1 cellular context compared by ENCODE assay signal in genomic region chr11:61361686-61362541, GRCh38.
TF ChIP-seq lines count a peak whose summit lies in the region.

CYB561A3 (minus strand) TSS chr11:61361882; CDS start chr11:61356713, 5,169 bp downstream.
TMEM138 (plus strand) TSS chr11:61362374; CDS start chr11:61364391, 2,017 bp downstream.

TF ChIP-seq in HepG2, 621 proteins besides CTCF, POLR2A, EP300 and RAD21 (continued from another document and continues in another):
- TF ChIP-seq, protein P1, sequence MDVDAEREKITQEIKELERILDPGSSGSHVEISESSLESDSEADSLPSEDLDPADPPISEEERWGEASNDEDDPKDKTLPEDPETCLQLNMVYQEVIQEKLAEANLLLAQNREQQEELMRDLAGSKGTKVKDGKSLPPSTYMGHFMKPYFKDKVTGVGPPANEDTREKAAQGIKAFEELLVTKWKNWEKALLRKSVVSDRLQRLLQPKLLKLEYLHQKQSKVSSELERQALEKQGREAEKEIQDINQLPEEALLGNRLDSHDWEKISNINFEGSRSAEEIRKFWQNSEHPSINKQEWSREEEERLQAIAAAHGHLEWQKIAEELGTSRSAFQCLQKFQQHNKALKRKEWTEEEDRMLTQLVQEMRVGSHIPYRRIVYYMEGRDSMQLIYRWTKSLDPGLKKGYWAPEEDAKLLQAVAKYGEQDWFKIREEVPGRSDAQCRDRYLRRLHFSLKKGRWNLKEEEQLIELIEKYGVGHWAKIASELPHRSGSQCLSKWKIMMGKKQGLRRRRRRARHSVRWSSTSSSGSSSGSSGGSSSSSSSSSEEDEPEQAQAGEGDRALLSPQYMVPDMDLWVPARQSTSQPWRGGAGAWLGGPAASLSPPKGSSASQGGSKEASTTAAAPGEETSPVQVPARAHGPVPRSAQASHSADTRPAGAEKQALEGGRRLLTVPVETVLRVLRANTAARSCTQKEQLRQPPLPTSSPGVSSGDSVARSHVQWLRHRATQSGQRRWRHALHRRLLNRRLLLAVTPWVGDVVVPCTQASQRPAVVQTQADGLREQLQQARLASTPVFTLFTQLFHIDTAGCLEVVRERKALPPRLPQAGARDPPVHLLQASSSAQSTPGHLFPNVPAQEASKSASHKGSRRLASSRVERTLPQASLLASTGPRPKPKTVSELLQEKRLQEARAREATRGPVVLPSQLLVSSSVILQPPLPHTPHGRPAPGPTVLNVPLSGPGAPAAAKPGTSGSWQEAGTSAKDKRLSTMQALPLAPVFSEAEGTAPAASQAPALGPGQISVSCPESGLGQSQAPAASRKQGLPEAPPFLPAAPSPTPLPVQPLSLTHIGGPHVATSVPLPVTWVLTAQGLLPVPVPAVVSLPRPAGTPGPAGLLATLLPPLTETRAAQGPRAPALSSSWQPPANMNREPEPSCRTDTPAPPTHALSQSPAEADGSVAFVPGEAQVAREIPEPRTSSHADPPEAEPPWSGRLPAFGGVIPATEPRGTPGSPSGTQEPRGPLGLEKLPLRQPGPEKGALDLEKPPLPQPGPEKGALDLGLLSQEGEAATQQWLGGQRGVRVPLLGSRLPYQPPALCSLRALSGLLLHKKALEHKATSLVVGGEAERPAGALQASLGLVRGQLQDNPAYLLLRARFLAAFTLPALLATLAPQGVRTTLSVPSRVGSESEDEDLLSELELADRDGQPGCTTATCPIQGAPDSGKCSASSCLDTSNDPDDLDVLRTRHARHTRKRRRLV (CRISPR knock-in tag; IDR thresholded peaks at IDR 0.05) = peak; percentile 81
- TF ChIP-seq, protein P2, sequence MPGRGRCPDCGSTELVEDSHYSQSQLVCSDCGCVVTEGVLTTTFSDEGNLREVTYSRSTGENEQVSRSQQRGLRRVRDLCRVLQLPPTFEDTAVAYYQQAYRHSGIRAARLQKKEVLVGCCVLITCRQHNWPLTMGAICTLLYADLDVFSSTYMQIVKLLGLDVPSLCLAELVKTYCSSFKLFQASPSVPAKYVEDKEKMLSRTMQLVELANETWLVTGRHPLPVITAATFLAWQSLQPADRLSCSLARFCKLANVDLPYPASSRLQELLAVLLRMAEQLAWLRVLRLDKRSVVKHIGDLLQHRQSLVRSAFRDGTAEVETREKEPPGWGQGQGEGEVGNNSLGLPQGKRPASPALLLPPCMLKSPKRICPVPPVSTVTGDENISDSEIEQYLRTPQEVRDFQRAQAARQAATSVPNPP (CRISPR knock-in tag; IDR thresholded peaks at IDR 0.05) = 0 out of 2 replicates have a peak, but pooled peaks have one; percentile 81
- TF ChIP-seq ARNT (IDR thresholded peaks at IDR 0.05) = no peak
- TF ChIP-seq GFI1 (CRISPR knock-in tag; IDR thresholded peaks at IDR 0.05; ENCODE audit: borderline replicate concordance) = 0 out of 2 replicates have a peak, but pooled peaks have one; percentile 25
- TF ChIP-seq DMTF1 (CRISPR knock-in tag; IDR thresholded peaks at IDR 0.05) = no peak
- peak; percentile 90 for TF ChIP-seq PTBP1 (IDR thresholded peaks at IDR 0.05; ENCODE audit: low read depth, low read length, poor library complexity, severe bottlenecking)
- TF ChIP-seq TBP (CRISPR knock-in tag; IDR thresholded peaks at IDR 0.05) = no peak
- TF ChIP-seq IRX3 (CRISPR knock-in tag; IDR thresholded peaks at IDR 0.05; ENCODE audit: borderline replicate concordance, low read depth) = peak; percentile 19; the same call in 1 of the 2 replicates
- peak; percentile 36; the same call in 1 of the 2 replicates for TF ChIP-seq ZFP90 (CRISPR knock-in tag; IDR thresholded peaks at IDR 0.05; ENCODE audit: borderline replicate concordance)
- TF ChIP-seq HCFC1 (IDR thresholded peaks at IDR 0.05; ENCODE audit: low read depth, low read length) = peak; percentile 60
- peak; percentile 76; the same call in 1 of the 2 replicates for TF ChIP-seq ZNF749 (CRISPR knock-in tag; IDR thresholded peaks at IDR 0.05; ENCODE audit: borderline replicate concordance)
- peak; percentile 74; the same call in 1 of the 2 replicates for TF ChIP-seq SALL2 (CRISPR knock-in tag; IDR thresholded peaks at IDR 0.05)
- peak; percentile 58; the same call in 1 of the 2 replicates for TF ChIP-seq NAIF1 (CRISPR knock-in tag; IDR thresholded peaks at IDR 0.05; ENCODE audit: borderline replicate concordance)
- 0 out of 2 replicates have a peak, but pooled peaks have one; percentile 74 for TF ChIP-seq THYN1 (CRISPR knock-in tag; IDR thresholded peaks at IDR 0.05; ENCODE audit: borderline replicate concordance, low read depth)
- TF ChIP-seq ZNF343 (CRISPR knock-in tag; IDR thresholded peaks at IDR 0.05) = peak; percentile 85; the same call in 1 of the 2 replicates
- peak; percentile 96 for TF ChIP-seq RBM39 (IDR thresholded peaks at IDR 0.05; ENCODE audit: low read depth, low read length, poor library complexity, severe bottlenecking)
- peak; percentile 12; the same call in 1 of the 2 replicates for TF ChIP-seq ZSCAN12 (CRISPR knock-in tag; IDR thresholded peaks at IDR 0.05)
- TF ChIP-seq SRF (IDR thresholded peaks at IDR 0.05; ENCODE audit: low read depth, low read length) = no peak
- peak; percentile 63; the same call in 1 of the 2 replicates for TF ChIP-seq KLF12 (CRISPR knock-in tag; IDR thresholded peaks at IDR 0.05; ENCODE audit: borderline replicate concordance)
- TF ChIP-seq, protein P3, sequence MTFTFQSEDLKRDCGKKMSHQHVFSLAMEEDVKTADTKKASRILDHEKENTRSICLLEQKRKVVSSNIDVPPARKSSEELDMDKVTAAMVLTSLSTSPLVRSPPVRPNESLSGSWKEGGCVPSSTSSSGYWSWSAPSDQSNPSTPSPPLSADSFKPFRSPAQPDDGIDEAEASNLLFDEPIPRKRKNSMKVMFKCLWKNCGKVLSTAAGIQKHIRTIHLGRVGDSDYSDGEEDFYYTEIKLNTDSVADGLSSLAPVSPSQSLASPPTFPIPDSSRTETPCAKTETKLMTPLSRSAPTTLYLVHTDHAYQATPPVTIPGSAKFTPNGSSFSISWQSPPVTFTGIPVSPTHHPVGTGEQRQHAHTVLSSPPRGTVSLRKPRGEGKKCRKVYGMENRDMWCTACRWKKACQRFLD (CRISPR knock-in tag; IDR thresholded peaks at IDR 0.05; ENCODE audit: borderline replicate concordance) = peak; percentile 73; the same call in 1 of the 2 replicates
- peak; percentile 70 for TF ChIP-seq NFYC (CRISPR knock-in tag; IDR thresholded peaks at IDR 0.05)
- TF ChIP-seq ZNF510 (CRISPR knock-in tag; IDR thresholded peaks at IDR 0.05; ENCODE audit: low read depth) = peak; percentile 92
- TF ChIP-seq CC2D1A (CRISPR knock-in tag; IDR thresholded peaks at IDR 0.05) = 0 out of 2 replicates have a peak, but pooled peaks have one; percentile 27
- TF ChIP-seq ZBTB2 (CRISPR knock-in tag; IDR thresholded peaks at IDR 0.05; ENCODE audit: low read depth) = peak; percentile 36; the same call in 1 of the 2 replicates
- TF ChIP-seq ZNF430 (CRISPR knock-in tag; IDR thresholded peaks at IDR 0.05) = peak; percentile 71; the same call in 1 of the 2 replicates
- 0 out of 2 replicates have a peak, but pooled peaks have one; percentile 57 for TF ChIP-seq ZNF589 (CRISPR knock-in tag; conservative IDR thresholded peaks at IDR 0.05)
- no peak for TF ChIP-seq ZNF251 (CRISPR knock-in tag; IDR thresholded peaks at IDR 0.05)
- peak; percentile 52 for TF ChIP-seq TP53 (CRISPR knock-in tag; conservative IDR thresholded peaks at IDR 0.05)
- TF ChIP-seq SAP130 (CRISPR knock-in tag; IDR thresholded peaks at IDR 0.05; ENCODE audit: low read depth) = peak; percentile 95
- TF ChIP-seq, protein P4, sequence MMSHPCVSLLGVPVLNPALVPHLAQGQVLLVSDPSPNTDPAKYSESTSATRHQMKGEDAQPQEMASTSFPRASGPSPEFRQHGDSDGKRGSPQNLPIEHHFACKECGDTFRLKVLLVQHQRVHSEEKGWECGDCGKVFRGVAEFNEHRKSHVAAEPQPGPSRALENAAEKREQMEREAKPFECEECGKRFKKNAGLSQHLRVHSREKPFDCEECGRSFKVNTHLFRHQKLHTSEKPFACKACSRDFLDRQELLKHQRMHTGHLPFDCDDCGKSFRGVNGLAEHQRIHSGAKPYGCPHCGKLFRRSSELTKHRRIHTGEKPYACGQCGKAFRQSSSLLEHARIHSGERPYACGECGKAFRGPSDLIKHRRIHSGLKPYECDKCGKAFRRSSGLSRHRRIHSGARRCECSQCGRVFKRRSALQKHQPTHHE (CRISPR knock-in tag; IDR thresholded peaks at IDR 0.05; ENCODE audit: borderline replicate concordance) = peak; percentile 95; the same call in 1 of the 2 replicates
- TF ChIP-seq CREM (IDR thresholded peaks at IDR 0.05) = peak; percentile 78
- TF ChIP-seq CREM (CRISPR knock-in tag; IDR thresholded peaks at IDR 0.05) = no peak
- TF ChIP-seq GATA4 (IDR thresholded peaks at IDR 0.05; ENCODE audit: borderline replicate concordance, low read depth) = peak; percentile 57; the same call in 1 of the 2 replicates
- no peak for TF ChIP-seq RBM22 (optimal IDR thresholded peaks at IDR 0.05; ENCODE audit: low read length)
- peak; percentile 61; the same call in 1 of the 2 replicates for TF ChIP-seq ZNF12 (CRISPR knock-in tag; IDR thresholded peaks at IDR 0.05)
- TF ChIP-seq ZNF407 (CRISPR knock-in tag; IDR thresholded peaks at IDR 0.05; ENCODE audit: not compliant biosample characterization) = peak; percentile 46
- peak; percentile 75 for TF ChIP-seq NFYB (CRISPR knock-in tag; IDR thresholded peaks at IDR 0.05)
- no peak for TF ChIP-seq PCBP2 (optimal IDR thresholded peaks at IDR 0.05; ENCODE audit: low read depth, low read length, poor library complexity, severe bottlenecking)
- peak; percentile 90 for TF ChIP-seq HNRNPL (IDR thresholded peaks at IDR 0.05; ENCODE audit: low read depth, low read length)
- TF ChIP-seq ZNF773 (CRISPR knock-in tag; IDR thresholded peaks at IDR 0.05; ENCODE audit: borderline replicate concordance) = 0 out of 2 replicates have a peak, but pooled peaks have one; percentile 16
